31 cellular contexts compared by ENCODE assay signal in genomic region chr10:102309236-102309635, GRCh38.
"Had no signal": no experiment of that assay in that cellular context is flagged by ENCODE, and none has a peak within 500 bp of the region (broad histone marks: within the 10 kb centered on the region; RNA-seq: fewer than 3 reads in every experiment).

No MANE protein-coding gene starts in this region.

- H2AFZ ChIP-seq: parathyroid adenoma had no signal

- H3K27me3 ChIP-seq: cardiac muscle cell, gastroesophageal sphincter, sigmoid colon, testis, transverse colon had no signal

- H3K9me3 ChIP-seq: gastroesophageal sphincter, psoas muscle, sigmoid colon, testis, transverse colon had no signal

- H3K36me3 Mint-ChIP-seq: naive B cell had no signal

- H3K36me3 ChIP-seq: cardiac muscle cell, gastroesophageal sphincter, sigmoid colon, transverse colon had no signal

- H3K9ac ChIP-seq: parathyroid adenoma had no signal

- ATAC-seq: activated naive CD8-positive, alpha-beta T cell treated with anti-CD3 and anti-CD28 coated beads, Interleukin-2, amount 50 U/mL, for 24 hours; effector memory CD8-positive, alpha-beta T cell; gastroesophageal sphincter; left cardiac atrium; left ventricle myocardium superior; psoas muscle had no signal

- H3K9me3 Mint-ChIP-seq: activated CD4-positive, alpha-beta memory T cell treated with anti-CD3 and anti-CD28 coated beads for 36 hours; activated CD4-positive, alpha-beta T cell treated with anti-CD3 and anti-CD28 coated beads, Interleukin-2, amount 10 ng/mL, durations not matched to agents 24 days and 14 days; activated naive CD4-positive, alpha-beta T cell treated with anti-CD3 and anti-CD28 coated beads, Interleukin-2, amount 50 U/mL, for 24 hours; activated naive CD8-positive, alpha-beta T cell treated with anti-CD3 and anti-CD28 coated beads, Interleukin-2, amount 50 U/mL, for 24 hours; activated T-cell treated with anti-CD3 and anti-CD28 coated beads, Interleukin-2, amount 50 U/mL, for 24 hours; activated T-helper 2 cell treated with anti-CD3 and anti-CD28 coated beads, Interferon-gamma antibody, Interleukin-2, Interleukin-4, amounts not matched to agents 10 μg/mL and 5 μg/mL and 100 μg/mL, durations not matched to agents 14 hours and 24 hours and 36 hours; effector memory CD8-positive, alpha-beta T cell; T-helper 1 cell treated with Interleukin-12 subunit alpha and Interleukin-12 subunit beta and Interleukin-4 antibody, amounts not matched to agents 30 μg/mL and 1 μg/mL, for 36 hours had no signal

- DNase-seq: activated CD4-positive, alpha-beta memory T cell treated with anti-CD3 and anti-CD28 coated beads for 36 hours; activated CD4-positive, alpha-beta T cell treated with anti-CD3 and anti-CD28 coated beads, Interleukin-2, amount 10 ng/mL, durations not matched to agents 24 days and 14 days; activated CD4-positive, CD25-positive, alpha-beta regulatory T cell treated with anti-CD3 and anti-CD28 coated beads, Interleukin-2, amount 50 U/mL, for 72 hours; activated CD8-positive, alpha-beta memory T cell treated with anti-CD3 and anti-CD28 coated beads, Interleukin-2, amount 50 U/mL, for 48 hours; activated naive CD8-positive, alpha-beta T cell treated with anti-CD3 and anti-CD28 coated beads, Interleukin-2, amount 50 U/mL, for 24 hours; activated T-cell treated with anti-CD3 and anti-CD28 coated beads, Interleukin-2, amount 50 U/mL, for 24 hours; cerebellar nuclear complex; effector memory CD8-positive, alpha-beta T cell; head of caudate nucleus; hippocampal formation; left cardiac atrium; left ventricle myocardium superior; mammary epithelial cell; naive B cell; psoas muscle; sigmoid colon; small intestine; stimulated activated CD4-positive, alpha-beta T cell treated with anti-CD3 and anti-CD28 coated beads, Interleukin-2, amount 100 ng/mL, for 24 hours; stimulated activated naive CD4-positive, alpha-beta T cell treated with Interleukin-2 at 50 U/mL for 16 hours; T1000; testis; transverse colon; WERI-Rb-1 had no signal

- H3K27ac ChIP-seq: coronary artery, gastroesophageal sphincter, parathyroid adenoma, sigmoid colon, testis, WERI-Rb-1 had no signal

- H3K4me3 Mint-ChIP-seq: activated CD4-positive, alpha-beta memory T cell treated with anti-CD3 and anti-CD28 coated beads for 36 hours; activated CD4-positive, alpha-beta T cell treated with anti-CD3 and anti-CD28 coated beads, Interleukin-2, amount 10 ng/mL, durations not matched to agents 24 days and 14 days; activated naive CD4-positive, alpha-beta T cell treated with anti-CD3 and anti-CD28 coated beads, Interleukin-2, amount 50 U/mL, for 24 hours; activated naive CD8-positive, alpha-beta T cell treated with anti-CD3 and anti-CD28 coated beads, Interleukin-2, amount 50 U/mL, for 24 hours; activated T-cell treated with anti-CD3 and anti-CD28 coated beads, Interleukin-2, amount 50 U/mL, for 24 hours; effector memory CD8-positive, alpha-beta T cell; mesothelial cell of epicardium; naive B cell; T-helper 1 cell treated with Interleukin-12 subunit alpha and Interleukin-12 subunit beta and Interleukin-4 antibody, amounts not matched to agents 30 μg/mL and 1 μg/mL, for 36 hours had no signal

- H3K27me3 Mint-ChIP-seq: activated CD4-positive, alpha-beta memory T cell treated with anti-CD3 and anti-CD28 coated beads for 36 hours; activated CD4-positive, alpha-beta T cell treated with anti-CD3 and anti-CD28 coated beads, Interleukin-2, amount 10 ng/mL, durations not matched to agents 24 days and 14 days; activated naive CD4-positive, alpha-beta T cell treated with anti-CD3 and anti-CD28 coated beads, Interleukin-2, amount 50 U/mL, for 24 hours; activated naive CD8-positive, alpha-beta T cell treated with anti-CD3 and anti-CD28 coated beads, Interleukin-2, amount 50 U/mL, for 24 hours; activated T-cell treated with anti-CD3 and anti-CD28 coated beads, Interleukin-2, amount 50 U/mL, for 24 hours; effector memory CD8-positive, alpha-beta T cell; naive B cell had no signal

- H3K4me1 ChIP-seq: parathyroid adenoma, testis had no signal

- H3K27ac Mint-ChIP-seq: activated CD4-positive, alpha-beta T cell treated with anti-CD3 and anti-CD28 coated beads, Interleukin-2, amount 10 ng/mL, durations not matched to agents 24 days and 14 days; activated naive CD8-positive, alpha-beta T cell treated with anti-CD3 and anti-CD28 coated beads, Interleukin-2, amount 50 U/mL, for 24 hours; activated T-cell treated with anti-CD3 and anti-CD28 coated beads, Interleukin-2, amount 50 U/mL, for 24 hours; activated T-helper 2 cell treated with anti-CD3 and anti-CD28 coated beads, Interferon-gamma antibody, Interleukin-2, Interleukin-4, amounts not matched to agents 10 μg/mL and 5 μg/mL and 100 μg/mL, durations not matched to agents 14 hours and 24 hours and 36 hours; mesothelial cell of epicardium; T-helper 1 cell treated with Interleukin-12 subunit alpha and Interleukin-12 subunit beta and Interleukin-4 antibody, amounts not matched to agents 30 μg/mL and 1 μg/mL, for 36 hours had no signal

- H3K4me3 ChIP-seq: cardiac muscle cell, coronary artery, gastroesophageal sphincter, psoas muscle, sigmoid colon, testis, transverse colon had no signal
